ENCODE assay signal across 8 cellular contexts in genomic region chr1:161539731-161540561, GRCh38. TPM values are rescaled to one million over a fixed set of nuclear protein-coding genes. Genes with fewer than 3 reads are reported as not detected.
DNase-seq lines count a peak whose midpoint lies in the region; ATAC-seq and TF ChIP-seq lines count a peak whose summit lies in the region.
"Not testable (repeated sequence)": the region's sequence is repeated elsewhere in the genome, so short reads cannot be mapped to it uniquely, and the experiment has no call there.

No MANE protein-coding gene starts in this region.

- H3K4me3 ChIP-seq in Caco-2 (ENCODE audit: low read depth, low read length) = peak overlapping the region; percentile 27
- not testable (repeated sequence) for H3K4me3 ChIP-seq in OCI-LY7 (ENCODE audit: low read depth, low read length, poor library complexity, severe bottlenecking)
- peak overlapping the region; percentile 65 for H3K4me3 ChIP-seq in epithelial cell of proximal tubule (ENCODE audit: low read depth, low read length)

- POLR2A ChIA-PET in Caco-2 (lab: Charles Lee) = not testable (repeated sequence)
- POLR2A ChIA-PET in OCI-LY7 (lab: Charles Lee) = interaction anchor here (0.6 kb wide), 1 partner anchor 234 kb away, joined by 3 read pairs; no protein-coding TSS in a partner anchor

- peak overlapping the region; percentile 90 for H3K4me3 Mint-ChIP-seq in Caco-2 (ENCODE audit: unreplicated experiment)

- H3K27ac ChIP-seq in OCI-LY7 (ENCODE audit: low read depth, low read length, poor library complexity, severe bottlenecking) = not testable (repeated sequence)

- ATAC-seq in GM21381 (IDR thresholded peaks at IDR 0.05; ENCODE audit: unreplicated experiment) = peak; percentile 58

- H3K79me2 ChIP-seq in OCI-LY7 (ENCODE audit: insufficient read depth, low read depth, low read length) = not testable (repeated sequence)

- H3K9me3 Mint-ChIP-seq in Caco-2 (ENCODE audit: unreplicated experiment) = not testable (repeated sequence)

- CTCF ChIA-PET in Caco-2 (lab: Charles Lee); OCI-LY7 (lab: Charles Lee; ENCODE audit: unreplicated experiment): not testable (repeated sequence)

- not testable (repeated sequence) for H4K20me1 ChIP-seq in OCI-LY7 (ENCODE audit: insufficient read depth, low read length)

- peak overlapping the region; percentile 86 for H3K27ac Mint-ChIP-seq in Caco-2 (ENCODE audit: unreplicated experiment)

- H3K36me3 Mint-ChIP-seq in Caco-2 (ENCODE audit: insufficient read depth, unreplicated experiment) = peaks cover 14% of the 10 kb centered on the region

- H3K4me2 ChIP-seq in OCI-LY7 (ENCODE audit: low read length) = peak overlapping the region; percentile 26; the same call in 1 of the 2 replicates

- not testable (repeated sequence) for TF ChIP-seq CTCF in Caco-2 (IDR thresholded peaks at IDR 0.05; ENCODE audit: insufficient read depth in 1 of 2, low read depth in 1 of 2, low read length in 1 of 2, severe bottlenecking in 1 of 2, unreplicated experiment in 1 of 2); OCI-LY7 (conservative IDR thresholded peaks at IDR 0.05; ENCODE audit: low read length); epithelial cell of proximal tubule (conservative IDR thresholded peaks at IDR 0.05; ENCODE audit: low read depth, low read length)

- not testable (repeated sequence) for H3K27me3 Mint-ChIP-seq in Caco-2 (ENCODE audit: insufficient read depth, unreplicated experiment)

- DNase-seq in Caco-2 = peak; percentile 65 to 77
- DNase-seq in HS-5 (ENCODE audit: low read depth) = peak; percentile 77
- DNase-seq in OCI-LY7 (ENCODE audit: low spot score); epithelial cell of proximal tubule (ENCODE audit: low read depth): not testable (repeated sequence)
- peak; percentile 99 for DNase-seq in activated T-cell treated with anti-CD3 and anti-CD28 coated beads for 4 hours
- DNase-seq in mucosa of gallbladder (ENCODE audit: low spot score) = peak; percentile 76
- peak; percentile 79 to 87 for DNase-seq in stimulated activated CD8-positive, alpha-beta memory T cell treated with anti-CD3 and anti-CD28 coated beads, Interleukin-2, amount 100 ng/mL, for 1 hour (ENCODE audit: low read depth in 2 of 2)

- intact Hi-C loops in Caco-2 (cut with micrococcal nuclease; ENCODE audit: unreplicated experiment); OCI-LY7 (cut with micrococcal nuclease; ENCODE audit: unreplicated experiment): not testable (repeated sequence)

- H3K4me1 ChIP-seq in Caco-2; OCI-LY7 (ENCODE audit: insufficient read depth, low read length, poor library complexity, severe bottlenecking): not testable (repeated sequence)

- H2AFZ ChIP-seq in OCI-LY7 (ENCODE audit: low read length) = not testable (repeated sequence)

- H3K4me1 Mint-ChIP-seq in Caco-2 (ENCODE audit: low read depth, unreplicated experiment) = not testable (repeated sequence)

- not testable (repeated sequence) for H3K9me2 ChIP-seq in OCI-LY7 (ENCODE audit: insufficient read depth, low read length)

- BruUV-seq in Caco-2 (replicated peaks; lab: Mats Ljungman, UMichigan); OCI-LY7 (replicated peaks; lab: Mats Ljungman, UMichigan): not testable (repeated sequence)

- not testable (repeated sequence) for H3K36me3 ChIP-seq in Caco-2 (ENCODE audit: control insufficient read depth, insufficient read depth, low read length); OCI-LY7 (ENCODE audit: insufficient read depth, low read length)

- not testable (repeated sequence) for H3K27me3 ChIP-seq in Caco-2 (replicated peaks; ENCODE audit: control insufficient read depth, insufficient read depth, low read length)

- not testable (repeated sequence) for H3K9me3 ChIP-seq in Caco-2; OCI-LY7 (ENCODE audit: low read length)

RNA-seq across cellular contexts. Expression of gene FCGR3A, which starts 9.7 kb away (rescaled TPM):
- total RNA-seq in Caco-2 (2022) (not detected in 2 replicates), OCI-LY7 (2022) (not detected in 2 replicates), epithelial cell of proximal tubule (not detected in 2 replicates), mucosa of gallbladder (36.0 TPM)
- total RNA-seq in OCI-LY7 (2014; rRNA removed; shearing (Covaris generic)) = not detected in 2 replicates

RNA-seq across cellular contexts. Expression of gene HSPA6, which starts 15.6 kb away (rescaled TPM):
- 0.32 and 0.60 TPM in 2 replicates for total RNA-seq in Caco-2 (2022)
- total RNA-seq in OCI-LY7 (2014; rRNA removed; shearing (Covaris generic)) = not detected in 2 replicates
- total RNA-seq in OCI-LY7 (2022) = 0.13 TPM in 1 of 2 replicates, not detected in the other
- total RNA-seq in epithelial cell of proximal tubule = 0.12 and 0.36 TPM in 2 replicates
- 5.8 TPM for total RNA-seq in mucosa of gallbladder

RNA-seq across cellular contexts. Expression of gene FCGR2A, which starts 34.7 kb away (rescaled TPM):
- total RNA-seq in Caco-2 (2022) = not detected in 2 replicates
- total RNA-seq in OCI-LY7 (2014; rRNA removed; shearing (Covaris generic)) = 1.1 and 1.4 TPM in 2 replicates
- 0.42 and 0.53 TPM in 2 replicates for total RNA-seq in OCI-LY7 (2022)
- not detected in 2 replicates for total RNA-seq in epithelial cell of proximal tubule
- 53.9 TPM for total RNA-seq in mucosa of gallbladder

Comparison
In these comparisons a context has a peak if more than half of its experiments do, and no peak if none do; other contexts are left out.
1. RNA of gene FCGR3A, which starts 9.7 kb away (total RNA-seq): 36.0 TPM in mucosa of gallbladder (single experiment); not detected in Caco-2, not detected in OCI-LY7 and not detected in epithelial cell of proximal tubule; every median in the first group is over 10 times any median in the second.
2. RNA of gene FCGR2A, which starts 34.7 kb away (total RNA-seq): 53.9 TPM in mucosa of gallbladder (single experiment); 0.42 to 1.4 TPM in OCI-LY7, not detected in Caco-2 and not detected in epithelial cell of proximal tubule; every median in the first group is over 10 times any median in the second.